In the genomic region with DNA sequence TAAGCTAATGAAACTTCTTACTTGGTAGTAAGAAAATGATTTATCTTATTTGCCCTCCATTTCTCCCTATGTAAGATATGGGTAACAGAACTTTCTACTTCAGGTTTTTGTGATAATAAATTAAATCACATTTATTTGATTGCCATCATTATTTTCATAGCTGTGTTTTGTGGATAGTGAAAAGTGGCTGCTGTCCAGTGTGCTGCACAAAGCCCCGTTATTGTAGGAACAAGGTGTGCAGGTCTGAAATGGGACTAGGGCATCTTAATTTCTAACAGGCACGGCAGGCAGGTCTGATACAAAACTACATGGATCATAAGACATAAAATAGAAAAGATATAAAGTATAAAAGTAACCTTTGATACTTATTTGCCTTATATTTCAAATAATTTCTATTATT, we compare ENCODE assay signal across 20 cellular contexts.
"Had no signal": no experiment of that assay in that cellular context is flagged by ENCODE, and none has a peak within 500 bp of the region (broad histone marks: within the 10 kb centered on the region; RNA-seq: fewer than 3 reads in every experiment).

No MANE protein-coding gene starts in this region.

- DNase-seq: stimulated activated CD4-positive, alpha-beta T cell treated with anti-CD3 and anti-CD28 coated beads, Interleukin-2, amount 100 ng/mL, for 48 hours; stimulated activated CD4-positive, alpha-beta T cell treated with anti-CD3 and anti-CD28 coated beads, Interleukin-4, amount 100 ng/mL, for 1 hour; stimulated activated CD4-positive, alpha-beta T cell treated with anti-CD3 and anti-CD28 coated beads, Interleukin-4, amount 100 ng/mL, for 24 hours; stimulated activated CD4-positive, alpha-beta T cell treated with anti-CD3 and anti-CD28 coated beads, Interleukin-4, amount 100 ng/mL, for 4 hours; stimulated activated CD8-positive, alpha-beta memory T cell treated with anti-CD3 and anti-CD28 coated beads, Interleukin-4, amount 100 ng/mL, for 48 hours; stimulated activated naive B cell treated with anti-CD40 and anti-IgM and Interleukin-4, amounts not matched to agents 10 μg/mL and 1 μg/mL and 100 μg/mL, for 72 hours; stimulated activated naive CD4-positive, alpha-beta T cell; stimulated activated naive CD4-positive, alpha-beta T cell treated with Interleukin-2 at 50 U/mL for 16 hours; stimulated activated naive CD8-positive, alpha-beta T cell treated with anti-CD3 and anti-CD28 coated beads, Interleukin-15, amount 100 ng/mL, for 72 hours; stimulated activated naive CD8-positive, alpha-beta T cell treated with anti-CD3 and anti-CD28 coated beads, Interleukin-15, Interleukin-2, amounts not matched to agents 100 U/mL and 50 U/mL, for 24 hours; stomach; substantia nigra; testis; thyroid gland; tibial artery; transverse colon; trophoblast cell; upper lobe of left lung; upper lobe of right lung; uterus had no signal
